ENCODE assay signal across 11 cellular contexts in genomic region chr3:32297366-32297765, GRCh38. TPM values are rescaled to one million over a fixed set of nuclear protein-coding genes. Genes with fewer than 3 reads are reported as not detected.
DNase-seq lines count a peak whose midpoint lies in the region; ATAC-seq and TF ChIP-seq lines count a peak whose summit lies in the region.
"Had no signal": no experiment of that assay in that cellular context is flagged by ENCODE, and none has a peak within 500 bp of the region (broad histone marks: within the 10 kb centered on the region; RNA-seq: fewer than 3 reads in every experiment).

No MANE protein-coding gene starts in this region.

- H3K27ac Mint-ChIP-seq in CD4-positive, alpha-beta T cell: peak overlapping the region; percentile 93
- peak overlapping the region; percentile 89 to 99 (median 90) for H3K27ac Mint-ChIP-seq in naive thymus-derived CD4-positive, alpha-beta T cell

- POLR2A ChIA-PET in CD4-positive, alpha-beta T cell (lab: Charles Lee): interaction anchor here (0.9 to 3.3 kb wide), 11 partner anchors 9 to 388 kb away, joined by 3 to 16 read pairs (median 4); partner anchors contain the start of genes CMTM8, CNOT10 and GPD1L
- POLR2A ChIA-PET in naive thymus-derived CD4-positive, alpha-beta T cell (lab: Charles Lee): interaction anchor here (0.6 to 1.9 kb wide), 11 partner anchors 9 to 136 kb away, joined by 3 to 6 read pairs (median 3); no protein-coding TSS in a partner anchor
- POLR2A ChIA-PET in SK-N-SH (lab: Yijun Ruan, JAX): no interaction called here

- no peak for TF ChIP-seq CTCF in CD4-positive, alpha-beta T cell (IDR thresholded peaks at IDR 0.05)
- no peak for TF ChIP-seq CTCF in SK-N-SH (IDR thresholded peaks at IDR 0.05)

- H3K36me3 ChIP-seq in naive thymus-derived CD4-positive, alpha-beta T cell (ENCODE audit: control insufficient read depth in 2 of 3, insufficient read depth in 3 of 3, low read length in 3 of 3): no peaks in the 10 kb centered on the region
- H3K36me3 ChIP-seq in SK-N-SH (replicated peaks in 1 of 2; ENCODE audit: control insufficient read depth in 1 of 2, insufficient read depth in 2 of 2, low read length in 1 of 2): no peaks in the 10 kb centered on the region

- H3K9ac ChIP-seq in SK-N-SH: no peak overlapping the region

- no peaks in the 10 kb centered on the region for H3F3A ChIP-seq in SK-N-SH (replicated peaks; ENCODE audit: insufficient read depth)

- intact Hi-C loops in CD4-positive, alpha-beta T cell (cut with DNase I, micrococcal nuclease): loop anchor here (2.0 kb wide), 7 partner anchors 35 to 171 kb away; no protein-coding TSS in a partner anchor
- intact Hi-C loops in naive thymus-derived CD4-positive, alpha-beta T cell (cut with micrococcal nuclease): loop anchor here (1.0 to 2.0 kb wide), 5 partner anchors 15 to 171 kb away; partner anchors contain the start of gene CMTM8 (in 1 of the 2)
- intact Hi-C loops in left colon (cut with DNase I, micrococcal nuclease): loop anchor here in 1 of 2 donors (10.0 kb wide), 1 partner anchor 167 kb away; no protein-coding TSS in a partner anchor

- H3K4me3 Mint-ChIP-seq in CD4-positive, alpha-beta T cell: peak overlapping the region; percentile 12
- peak overlapping the region in 9 of 10 donors; percentile 16 to 74 (median 64) for H3K4me3 Mint-ChIP-seq in naive thymus-derived CD4-positive, alpha-beta T cell
- H3K4me3 Mint-ChIP-seq: neural crest cell had no signal

- CTCF ChIA-PET in CD4-positive, alpha-beta T cell (lab: Charles Lee): interaction anchor here (0.6 to 2.4 kb wide), 8 partner anchors 37 to 204 kb away, joined by 3 to 13 read pairs (median 3); no protein-coding TSS in a partner anchor
- CTCF ChIA-PET in naive thymus-derived CD4-positive, alpha-beta T cell (lab: Charles Lee): interaction anchor here (0.6 to 18.0 kb wide), 19 partner anchors 9 to 171 kb away, joined by 3 to 224 read pairs (median 4); no protein-coding TSS in a partner anchor
- CTCF ChIA-PET in SK-N-SH (lab: Yijun Ruan, JAX): interaction anchor here (0.6 to 3.8 kb wide), 13 partner anchors 10 to 1106 kb away, joined by 3 to 19 read pairs (median 4); no protein-coding TSS in a partner anchor

- peak; percentile 42 to 73 (median 58) for DNase-seq in CD4-positive, alpha-beta T cell
- DNase-seq in T-helper 9 cell: peak; percentile 40
- DNase-seq in activated T-helper 1 cell treated with anti-CD3 and anti-CD28 coated beads, Interleukin-2, amount 50 U/mL, for 16 hours (ENCODE audit: low read depth in 1 of 2, low spot score in 1 of 2): peak; percentile 42 to 45
- DNase-seq in naive thymus-derived CD4-positive, alpha-beta T cell: peak in 7 of 9 donors; percentile 22 to 73 (median 30)
- no peak for DNase-seq in SK-N-SH
- no peak for DNase-seq in left colon
- DNase-seq in KG1 (lab: John Stamatoyannopoulos, UW): no peak
- DNase-seq: SIG-M5 had no signal

- H2AFZ ChIP-seq in SK-N-SH (ENCODE audit: low read depth): no peak overlapping the region

- no peak overlapping the region for H3K4me2 ChIP-seq in SK-N-SH

- H3K9me3 ChIP-seq in CD4-positive, alpha-beta T cell (ENCODE audit: control insufficient read depth, low read length): no peaks in the 10 kb centered on the region
- no peaks in the 10 kb centered on the region for H3K9me3 ChIP-seq in naive thymus-derived CD4-positive, alpha-beta T cell (ENCODE audit: control insufficient read depth in 2 of 3, low read length in 3 of 3)
- H3K9me3 ChIP-seq in SK-N-SH: no peaks in the 10 kb centered on the region

- H3K4me3 ChIP-seq in naive thymus-derived CD4-positive, alpha-beta T cell (ENCODE audit: low read length): no peak overlapping the region
- no peak overlapping the region for H3K4me3 ChIP-seq in SK-N-SH (ENCODE audit: low read depth in 2 of 2, low read length in 1 of 2)

- TF ChIP-seq RAD21 in SK-N-SH (IDR thresholded peaks at IDR 0.05; ENCODE audit: low read length): no peak

- peaks cover 22 to 27% of the 10 kb centered on the region in 2 donors for H3K4me1 ChIP-seq in naive thymus-derived CD4-positive, alpha-beta T cell (ENCODE audit: control insufficient read depth in 2 of 2, insufficient read depth in 2 of 2, low read length in 2 of 2)
- H3K4me1 ChIP-seq in SK-N-SH (ENCODE audit: control insufficient read depth in 1 of 2, insufficient read depth in 2 of 2, low read depth in 1 of 2, low read length in 1 of 2): peaks cover 0 to 2% of the 10 kb centered on the region in 2 experiments; a peak in 1 of 4 replicates

- H3K27me3 ChIP-seq in CD4-positive, alpha-beta T cell (ENCODE audit: control insufficient read depth, insufficient read depth, low read length): no peaks in the 10 kb centered on the region
- H3K27me3 ChIP-seq in naive thymus-derived CD4-positive, alpha-beta T cell (ENCODE audit: control insufficient read depth in 2 of 2, insufficient read depth in 2 of 2, low read length in 2 of 2): no peaks in the 10 kb centered on the region
- H3K27me3 ChIP-seq in SK-N-SH (ENCODE audit: insufficient read depth): no peaks in the 10 kb centered on the region

- TF ChIP-seq EP300 in SK-N-SH (IDR thresholded peaks at IDR 0.05; ENCODE audit: borderline replicate concordance in 1 of 2, low read depth in 1 of 2, low read length in 1 of 2): no peak

- no peaks in the 10 kb centered on the region for H3K9me3 Mint-ChIP-seq in CD4-positive, alpha-beta T cell
- H3K9me3 Mint-ChIP-seq in naive thymus-derived CD4-positive, alpha-beta T cell: no peaks in the 10 kb centered on the region
- H3K9me3 Mint-ChIP-seq: IgD-negative memory B cell, neural crest cell had no signal

- H3K27me3 Mint-ChIP-seq in CD4-positive, alpha-beta T cell: no peaks in the 10 kb centered on the region
- H3K27me3 Mint-ChIP-seq in naive thymus-derived CD4-positive, alpha-beta T cell: no peaks in the 10 kb centered on the region

- peaks cover 47% of the 10 kb centered on the region for H3K4me1 Mint-ChIP-seq in CD4-positive, alpha-beta T cell (ENCODE audit: low read depth)
- peaks cover 25 to 65% (median 47%) of the 10 kb centered on the region in 7 donors for H3K4me1 Mint-ChIP-seq in naive thymus-derived CD4-positive, alpha-beta T cell

- no peaks in the 10 kb centered on the region for H3K36me3 Mint-ChIP-seq in CD4-positive, alpha-beta T cell (ENCODE audit: low read depth)
- H3K36me3 Mint-ChIP-seq in naive thymus-derived CD4-positive, alpha-beta T cell: peaks cover 0 to 12% (median 0%) of the 10 kb centered on the region in 5 donors
- H3K36me3 Mint-ChIP-seq: IgD-negative memory B cell had no signal

- no peaks in the 10 kb centered on the region for H3K79me2 ChIP-seq in SK-N-SH (ENCODE audit: insufficient read depth)

- no peaks in the 10 kb centered on the region for H4K20me1 ChIP-seq in SK-N-SH (ENCODE audit: insufficient read depth)

- no peaks in the 10 kb centered on the region for H3K9me2 ChIP-seq in SK-N-SH

- ATAC-seq in CD4-positive, alpha-beta T cell (ENCODE audit: poor library complexity): peak; percentile 86
- ATAC-seq in naive thymus-derived CD4-positive, alpha-beta T cell: peak; percentile 86
- ATAC-seq in GM19452 (IDR thresholded peaks at IDR 0.05; ENCODE audit: unreplicated experiment) (no peak), left colon (no peak)

- 92% methylated on average over 5 of the region's 5 CpGs for WGBS in SK-N-SH (ENCODE audit: low lambda C conversion rate)

- peak overlapping the region; percentile 60 for H3K27ac ChIP-seq in CD4-positive, alpha-beta T cell (ENCODE audit: low read depth, low read length)
- peak overlapping the region; percentile 53 for H3K27ac ChIP-seq in naive thymus-derived CD4-positive, alpha-beta T cell (ENCODE audit: low read depth, low read length)
- no peak overlapping the region for H3K27ac ChIP-seq in SK-N-SH (ENCODE audit: low read depth in 2 of 2, low read length in 1 of 2)

TF ChIP-seq in SK-N-SH, 30 proteins besides CTCF, POLR2A, EP300 and RAD21 (continues in another document):
- no peak for TF ChIP-seq ZBTB33 (IDR thresholded peaks at IDR 0.05; ENCODE audit: borderline replicate concordance, low read depth)
- TF ChIP-seq GATA2 (CRISPR knock-in tag; IDR thresholded peaks at IDR 0.05): no peak
- TF ChIP-seq YY1 (IDR thresholded peaks at IDR 0.05; ENCODE audit: low read depth): no peak
- TF ChIP-seq RFX5 (IDR thresholded peaks at IDR 0.05; ENCODE audit: low read length): no peak
- no peak for TF ChIP-seq NRF1 (IDR thresholded peaks at IDR 0.05; ENCODE audit: low read depth, low read length)
- no peak for TF ChIP-seq FOSL2 (IDR thresholded peaks at IDR 0.05; ENCODE audit: borderline replicate concordance, low read depth)
- TF ChIP-seq TAF1 (IDR thresholded peaks at IDR 0.05; ENCODE audit: borderline replicate concordance, low read depth, low read length): no peak
- TF ChIP-seq TCF12 (IDR thresholded peaks at IDR 0.05): no peak
- TF ChIP-seq PBX3 (IDR thresholded peaks at IDR 0.05): no peak

RNA-seq across cellular contexts. Expression of gene CMTM8, which starts 58.9 kb away (rescaled TPM):
- total RNA-seq in CD4-positive, alpha-beta T cell: 1 to 10 TPM; 6.1 to 7.5 TPM
- 10 to 100 TPM in 1 of 5 experiments, 1 to 10 TPM in 4; 7.4 to 13.6 (median 8.6) TPM for total RNA-seq in naive thymus-derived CD4-positive, alpha-beta T cell
- 10 to 100 TPM in 1 of 2 donors, 1 to 10 TPM in 1; 8.1 to 11.8 TPM for polyA plus RNA-seq in naive thymus-derived CD4-positive, alpha-beta T cell
- 7.9 and 9.7 TPM in 2 replicates for polyA plus RNA-seq in SK-N-SH (2012; rRNA removed)
- 9.0 and 9.5 TPM in 2 replicates for polyA plus RNA-seq in SK-N-SH (2012; cell fraction: cytosol; rRNA removed)
- polyA plus RNA-seq in SK-N-SH (2012; cell fraction: nucleus; rRNA removed): 4.1 and 4.4 TPM in 2 replicates
- 10 to 100 TPM in 1 of 2 donors, 1 to 10 TPM in 1; 8.4 to 11.4 TPM for total RNA-seq in left colon

Comparison
In these comparisons a context has a peak if more than half of its experiments do, and no peak if none do; other contexts are left out.
1. ATAC-seq: peak in CD4-positive, alpha-beta T cell (single experiment) and naive thymus-derived CD4-positive, alpha-beta T cell (single experiment); none in GM19452 (single experiment) and left colon (single experiment).
2. DNase-seq: peak in CD4-positive, alpha-beta T cell (10 of 10), T-helper 9 cell (single experiment), activated T-helper 1 cell treated with anti-CD3 and anti-CD28 coated beads, Interleukin-2, amount 50 U/mL, for 16 hours (2 of 2) and naive thymus-derived CD4-positive, alpha-beta T cell (7 of 9); none in SK-N-SH (single experiment), left colon (0 of 2) and KG1 (single experiment).
3. H3K27ac ChIP-seq: peak in CD4-positive, alpha-beta T cell (single experiment) and naive thymus-derived CD4-positive, alpha-beta T cell (single experiment); none in SK-N-SH (0 of 2).